In the genomic region with DNA sequence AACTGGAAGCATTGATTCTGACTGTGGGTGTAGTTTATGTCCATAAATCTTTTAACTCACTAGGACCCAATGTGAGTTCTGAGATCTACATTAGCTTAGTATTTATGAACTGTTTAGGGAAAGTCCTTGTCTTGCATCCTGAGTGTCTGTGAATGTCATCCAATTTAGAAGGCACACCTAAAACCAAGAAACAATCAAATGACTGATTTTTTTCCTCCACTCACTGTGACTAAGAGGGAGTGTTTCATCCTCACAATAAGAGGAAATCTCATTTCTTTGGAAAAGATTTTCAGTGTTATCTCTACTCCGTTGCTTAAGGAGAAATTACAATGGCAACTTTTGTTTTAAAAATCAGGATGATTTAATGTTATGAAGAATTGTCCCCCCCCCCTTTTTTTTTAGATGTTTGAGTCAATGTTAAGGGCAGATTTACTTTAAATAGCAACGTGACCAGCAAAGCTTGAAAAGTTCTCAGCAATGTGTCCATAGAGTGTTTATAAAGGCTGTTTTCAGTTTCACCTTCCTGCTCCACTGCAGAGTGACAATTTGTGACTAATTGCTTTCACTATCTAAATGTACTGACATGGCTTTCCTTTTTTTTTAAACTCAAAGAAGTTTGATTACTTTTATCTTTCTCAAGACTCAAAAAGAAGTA, we compare ENCODE assay signal across 9 cellular contexts.
A peak's percentile ranks its signal among the peaks of the same experiment; 100 is the strongest.
DNase-seq lines count a peak whose midpoint lies in the region; ATAC-seq, FAIRE-seq and TF ChIP-seq lines count a peak whose summit lies in the region.
"Had no signal": no experiment of that assay in that cellular context is flagged by ENCODE, and none has a peak within 500 bp of the region (broad histone marks: within the 10 kb centered on the region; RNA-seq: fewer than 3 reads in every experiment).

No MANE protein-coding gene starts in this region.

- H3K9me3 Mint-ChIP-seq in activated T-helper 2 cell treated with anti-CD3 and anti-CD28 coated beads, Interferon-gamma antibody, Interleukin-2, Interleukin-4, amounts not matched to agents 10 μg/mL and 5 μg/mL and 100 μg/mL, durations not matched to agents 14 hours and 24 hours and 36 hours: no peaks in the 10 kb centered on the region

- peaks cover 9% of the 10 kb centered on the region for H3K4me1 Mint-ChIP-seq in activated T-helper 2 cell treated with anti-CD3 and anti-CD28 coated beads, Interferon-gamma antibody, Interleukin-2, Interleukin-4, amounts not matched to agents 10 μg/mL and 5 μg/mL and 100 μg/mL, durations not matched to agents 14 hours and 24 hours and 36 hours (ENCODE audit: low read depth)

- ATAC-seq in HG02981 (IDR thresholded peaks at IDR 0.05; ENCODE audit: unreplicated experiment): peak; percentile 100

- DNase-seq in EH (ENCODE audit: low read depth): peak; percentile 42
- DNase-seq in GM19240 (ENCODE audit: insufficient read length, low spot score): peak; percentile 29
- no peak for DNase-seq in activated T-helper 2 cell treated with anti-CD3 and anti-CD28 coated beads, Interferon-gamma antibody, Interleukin-2, Interleukin-4, amounts not matched to agents 10 μg/mL and 5 μg/mL and 100 μg/mL, durations not matched to agents 14 hours and 24 hours and 36 hours (ENCODE audit: low spot score)
- DNase-seq in H54 (ENCODE audit: insufficient read length, low spot score): no peak
- no peak for DNase-seq in NCI-H2171 treated with DMSO at 0.1 percent for 48 hours (lab: John Stamatoyannopoulos, UW)
- no peak for DNase-seq in stimulated activated CD4-positive, alpha-beta T cell treated with anti-CD3 and anti-CD28 coated beads, Interleukin-4, amount 100 ng/mL, for 1 hour
- DNase-seq in Ammon's horn (ENCODE audit: low spot score): no peak
- DNase-seq: DMS 273 treated with DMSO at 0.1 percent for 48 hours had no signal

- peak overlapping the region; percentile 71 for H3K27ac Mint-ChIP-seq in activated T-helper 2 cell treated with anti-CD3 and anti-CD28 coated beads, Interferon-gamma antibody, Interleukin-2, Interleukin-4, amounts not matched to agents 10 μg/mL and 5 μg/mL and 100 μg/mL, durations not matched to agents 14 hours and 24 hours and 36 hours

- intact Hi-C loops in activated T-helper 2 cell treated with anti-CD3 and anti-CD28 coated beads, Interferon-gamma antibody, Interleukin-2, Interleukin-4, amounts not matched to agents 10 μg/mL and 5 μg/mL and 100 μg/mL, durations not matched to agents 14 hours and 24 hours and 36 hours (cut with micrococcal nuclease): loop anchor here (2.0 to 10.0 kb wide), 2 partner anchors 298 to 410 kb away; a partner anchor contains a TSS

- no peaks in the 10 kb centered on the region for H3K27me3 Mint-ChIP-seq in activated T-helper 2 cell treated with anti-CD3 and anti-CD28 coated beads, Interferon-gamma antibody, Interleukin-2, Interleukin-4, amounts not matched to agents 10 μg/mL and 5 μg/mL and 100 μg/mL, durations not matched to agents 14 hours and 24 hours and 36 hours (ENCODE audit: low read depth)

- H3K4me3 Mint-ChIP-seq in activated T-helper 2 cell treated with anti-CD3 and anti-CD28 coated beads, Interferon-gamma antibody, Interleukin-2, Interleukin-4, amounts not matched to agents 10 μg/mL and 5 μg/mL and 100 μg/mL, durations not matched to agents 14 hours and 24 hours and 36 hours (ENCODE audit: low read depth): peak overlapping the region; percentile 22

- H3K36me3 Mint-ChIP-seq in activated T-helper 2 cell treated with anti-CD3 and anti-CD28 coated beads, Interferon-gamma antibody, Interleukin-2, Interleukin-4, amounts not matched to agents 10 μg/mL and 5 μg/mL and 100 μg/mL, durations not matched to agents 14 hours and 24 hours and 36 hours (ENCODE audit: low read depth): no peaks in the 10 kb centered on the region

- TF ChIP-seq POLR2A in H54 (IDR thresholded peaks at IDR 0.05; ENCODE audit: low read depth, low read length): no peak

- no peak for FAIRE-seq in H54 (lab: Jason Lieb, UNC)

Comparison
In these comparisons a context has a peak if more than half of its experiments do, and no peak if none do; other contexts are left out.
1. DNase-seq: peak in EH (single experiment) and GM19240 (single experiment); none in activated T-helper 2 cell treated with anti-CD3 and anti-CD28 coated beads, Interferon-gamma antibody, Interleukin-2, Interleukin-4, amounts not matched to agents 10 μg/mL and 5 μg/mL and 100 μg/mL, durations not matched to agents 14 hours and 24 hours and 36 hours (single experiment), H54 (single experiment), NCI-H2171 treated with DMSO at 0.1 percent for 48 hours (single experiment), stimulated activated CD4-positive, alpha-beta T cell treated with anti-CD3 and anti-CD28 coated beads, Interleukin-4, amount 100 ng/mL, for 1 hour (single experiment) and Ammon's horn (single experiment).